Comparison of ENCODE assay signal across 2 cellular contexts in the genomic region with DNA sequence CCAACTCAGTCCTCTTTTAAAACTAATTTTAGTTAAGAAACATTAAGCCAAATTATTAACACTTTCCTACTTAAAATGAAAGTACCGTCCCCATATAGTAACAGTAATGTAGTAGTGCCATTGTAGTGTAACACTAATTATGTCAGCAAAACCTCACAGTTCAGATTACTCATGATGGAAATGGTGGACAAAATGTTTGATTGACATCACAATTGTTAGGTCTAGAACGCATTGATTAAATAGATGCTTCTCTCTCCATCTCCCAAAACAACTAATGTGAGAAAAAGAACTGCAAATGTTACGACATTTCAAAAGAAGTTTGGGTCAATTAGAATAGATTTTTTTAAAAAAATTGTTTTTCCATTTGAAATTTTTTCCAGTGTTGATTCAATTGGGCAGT.
TF ChIP-seq lines count a peak whose summit lies in the region.

No MANE protein-coding gene starts in this region.

TF ChIP-seq in A549, 52 proteins besides CTCF, POLR2A, EP300 and RAD21 (continued from another document):
- TF ChIP-seq GATA3 (IDR thresholded peaks at IDR 0.05; ENCODE audit: borderline replicate concordance): no peak
- TF ChIP-seq HDAC2 (IDR thresholded peaks at IDR 0.05): no peak
- no peak for TF ChIP-seq KDM5A (IDR thresholded peaks at IDR 0.05)
- TF ChIP-seq PHF8 (IDR thresholded peaks at IDR 0.05; ENCODE audit: borderline replicate concordance, low read depth): no peak
- TF ChIP-seq TFCP2L1 (CRISPR knock-in tag; IDR thresholded peaks at IDR 0.05): no peak
- TF ChIP-seq RCOR1 (IDR thresholded peaks at IDR 0.05; ENCODE audit: low read depth, low read length): no peak
- no peak for TF ChIP-seq BCL3 (IDR thresholded peaks at IDR 0.05)
- TF ChIP-seq CBX8 (IDR thresholded peaks at IDR 0.05): no peak
- no peak for TF ChIP-seq NFE2L2 (conservative IDR thresholded peaks at IDR 0.05; ENCODE audit: low read length)
- no peak for TF ChIP-seq FOSL2 (IDR thresholded peaks at IDR 0.05)
- TF ChIP-seq FOSL2 (CRISPR knock-in tag; IDR thresholded peaks at IDR 0.05): no peak
- no peak for TF ChIP-seq KDM1A (IDR thresholded peaks at IDR 0.05; ENCODE audit: low read depth)
- TF ChIP-seq EHMT2 (IDR thresholded peaks at IDR 0.05; ENCODE audit: low read depth): no peak
- TF ChIP-seq RARB (CRISPR knock-in tag; IDR thresholded peaks at IDR 0.05): no peak

TF ChIP-seq in HCT116, 20 proteins besides CTCF, POLR2A, EP300 and RAD21:
- TF ChIP-seq, protein P1, sequence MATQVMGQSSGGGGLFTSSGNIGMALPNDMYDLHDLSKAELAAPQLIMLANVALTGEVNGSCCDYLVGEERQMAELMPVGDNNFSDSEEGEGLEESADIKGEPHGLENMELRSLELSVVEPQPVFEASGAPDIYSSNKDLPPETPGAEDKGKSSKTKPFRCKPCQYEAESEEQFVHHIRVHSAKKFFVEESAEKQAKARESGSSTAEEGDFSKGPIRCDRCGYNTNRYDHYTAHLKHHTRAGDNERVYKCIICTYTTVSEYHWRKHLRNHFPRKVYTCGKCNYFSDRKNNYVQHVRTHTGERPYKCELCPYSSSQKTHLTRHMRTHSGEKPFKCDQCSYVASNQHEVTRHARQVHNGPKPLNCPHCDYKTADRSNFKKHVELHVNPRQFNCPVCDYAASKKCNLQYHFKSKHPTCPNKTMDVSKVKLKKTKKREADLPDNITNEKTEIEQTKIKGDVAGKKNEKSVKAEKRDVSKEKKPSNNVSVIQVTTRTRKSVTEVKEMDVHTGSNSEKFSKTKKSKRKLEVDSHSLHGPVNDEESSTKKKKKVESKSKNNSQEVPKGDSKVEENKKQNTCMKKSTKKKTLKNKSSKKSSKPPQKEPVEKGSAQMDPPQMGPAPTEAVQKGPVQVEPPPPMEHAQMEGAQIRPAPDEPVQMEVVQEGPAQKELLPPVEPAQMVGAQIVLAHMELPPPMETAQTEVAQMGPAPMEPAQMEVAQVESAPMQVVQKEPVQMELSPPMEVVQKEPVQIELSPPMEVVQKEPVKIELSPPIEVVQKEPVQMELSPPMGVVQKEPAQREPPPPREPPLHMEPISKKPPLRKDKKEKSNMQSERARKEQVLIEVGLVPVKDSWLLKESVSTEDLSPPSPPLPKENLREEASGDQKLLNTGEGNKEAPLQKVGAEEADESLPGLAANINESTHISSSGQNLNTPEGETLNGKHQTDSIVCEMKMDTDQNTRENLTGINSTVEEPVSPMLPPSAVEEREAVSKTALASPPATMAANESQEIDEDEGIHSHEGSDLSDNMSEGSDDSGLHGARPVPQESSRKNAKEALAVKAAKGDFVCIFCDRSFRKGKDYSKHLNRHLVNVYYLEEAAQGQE (IDR thresholded peaks at IDR 0.05; ENCODE audit: low read depth): no peak
- TF ChIP-seq FOSL1 (IDR thresholded peaks at IDR 0.05; ENCODE audit: low read depth) (no peak), ZNF274 (IDR thresholded peaks at IDR 0.05; ENCODE audit: low read depth, low read length) (no peak), ZBTB33 (IDR thresholded peaks at IDR 0.05; ENCODE audit: extremely low read depth, insufficient replicate concordance, low read length) (no peak), ELF1 (IDR thresholded peaks at IDR 0.05; ENCODE audit: borderline replicate concordance, low read depth) (no peak), ZFX (IDR thresholded peaks at IDR 0.05) (no peak), CEBPB (IDR thresholded peaks at IDR 0.05; ENCODE audit: low read depth) (no peak), CBX3 (IDR thresholded peaks at IDR 0.05; ENCODE audit: low read depth) (no peak), SIN3A (IDR thresholded peaks at IDR 0.05; ENCODE audit: low read depth) (no peak), YY1 (IDR thresholded peaks at IDR 0.05; ENCODE audit: extremely low read depth, insufficient replicate concordance, low read depth, low read length) (no peak), SP1 (IDR thresholded peaks at IDR 0.05; ENCODE audit: low read depth) (no peak), TCF7L2 (IDR thresholded peaks at IDR 0.05; ENCODE audit: borderline replicate concordance, extremely low read depth, insufficient read depth, insufficient read length) (no peak), EZH2phosphoT487 (IDR thresholded peaks at IDR 0.05; ENCODE audit: borderline replicate concordance) (no peak), SRF (IDR thresholded peaks at IDR 0.05; ENCODE audit: low read depth) (no peak), MAX (IDR thresholded peaks at IDR 0.05) (no peak), POLR2AphosphoS5 (IDR thresholded peaks at IDR 0.05; ENCODE audit: low read depth, low read length) (no peak)
- TF ChIP-seq, protein P2, sequence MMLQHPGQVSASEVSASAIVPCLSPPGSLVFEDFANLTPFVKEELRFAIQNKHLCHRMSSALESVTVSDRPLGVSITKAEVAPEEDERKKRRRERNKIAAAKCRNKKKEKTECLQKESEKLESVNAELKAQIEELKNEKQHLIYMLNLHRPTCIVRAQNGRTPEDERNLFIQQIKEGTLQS (IDR thresholded peaks at IDR 0.05): no peak
